10 cellular contexts compared by ENCODE assay signal in genomic region chr13:95267662-95268369, GRCh38. TPM values are rescaled to one million over a fixed set of nuclear protein-coding genes. Genes with fewer than 3 reads are reported as not detected.
A peak's percentile ranks its signal among the peaks of the same experiment; 100 is the strongest.
DNase-seq lines count a peak whose midpoint lies in the region; ATAC-seq and TF ChIP-seq lines count a peak whose summit lies in the region.
"Had no signal": no experiment of that assay in that cellular context is flagged by ENCODE, and none has a peak within 500 bp of the region (broad histone marks: within the 10 kb centered on the region; RNA-seq: fewer than 3 reads in every experiment).

No MANE protein-coding gene starts in this region.

- no peaks in the 10 kb centered on the region for H3K9me3 ChIP-seq in psoas muscle
- H3K9me3 ChIP-seq in CD8-positive, alpha-beta T cell (ENCODE audit: low read length), result no peaks in the 10 kb centered on the region

- DNase-seq in ELR (ENCODE audit: low read depth) (peak; percentile 92), OCI-M1 (lab: John Stamatoyannopoulos, UW) (peak; percentile 92), epithelial cell of proximal tubule (ENCODE audit: low read depth) (peak; percentile 94), psoas muscle (no peak), GM10248 (ENCODE audit: extremely low spot score) (no peak), foreskin melanocyte (no peak)
- no peak for DNase-seq in CD8-positive, alpha-beta T cell
- DNase-seq: activated CD4-positive, CD25-positive, alpha-beta regulatory T cell; NCI-H1930 had no signal

- intact Hi-C loops in psoas muscle (cut with DNase I), result no loop called here
- intact Hi-C loops in CD8-positive, alpha-beta T cell (cut with DNase I, micrococcal nuclease), result no loop called here

- H3K27ac Mint-ChIP-seq in CD8-positive, alpha-beta T cell, result no peak overlapping the region

- 54 to 80% (median 60%) methylated on average over 6 of the region's 6 CpGs for WGBS in psoas muscle, 3 donors

- peaks cover 30% of the 10 kb centered on the region for H3K36me3 Mint-ChIP-seq in CD8-positive, alpha-beta T cell

- H3K4me1 ChIP-seq in psoas muscle, result peaks cover 15% of the 10 kb centered on the region
- no peaks in the 10 kb centered on the region for H3K4me1 ChIP-seq in CD8-positive, alpha-beta T cell (ENCODE audit: insufficient read depth, low read length)

- TF ChIP-seq CTCF in epithelial cell of proximal tubule (conservative IDR thresholded peaks at IDR 0.05; ENCODE audit: low read depth, low read length) (no peak), psoas muscle (IDR thresholded peaks at IDR 0.05) (no peak), GM10248 (IDR thresholded peaks at IDR 0.05; ENCODE audit: control extremely low read depth, extremely low read depth, low read depth, missing control alignments) (no peak)
- TF ChIP-seq CTCF in CD8-positive, alpha-beta T cell (IDR thresholded peaks at IDR 0.05), result no peak

- POLR2A ChIA-PET in GM10248 (lab: Yijun Ruan, JAX), result no interaction called here
- POLR2A ChIA-PET in CD8-positive, alpha-beta T cell (lab: Charles Lee), result no interaction called here

- H3K27me3 Mint-ChIP-seq in CD8-positive, alpha-beta T cell (ENCODE audit: low read depth), result no peaks in the 10 kb centered on the region

- H3K4me3 ChIP-seq in epithelial cell of proximal tubule (ENCODE audit: low read depth, low read length) (peak overlapping the region; percentile 3), psoas muscle (no peak overlapping the region)
- no peak overlapping the region for H3K4me3 ChIP-seq in CD8-positive, alpha-beta T cell (ENCODE audit: low read depth, low read length)

- H3K9me3 Mint-ChIP-seq in CD8-positive, alpha-beta T cell, result peaks cover 10% of the 10 kb centered on the region

- H3K27ac ChIP-seq in psoas muscle, result peak overlapping the region; percentile 84
- H3K27ac ChIP-seq in CD8-positive, alpha-beta T cell (ENCODE audit: low read depth, low read length), result no peak overlapping the region

- CTCF ChIA-PET in GM10248 (lab: Yijun Ruan, JAX), result interaction anchor here (1.3 kb wide), 1 partner anchor 78 kb away, joined by 3 read pairs; no protein-coding TSS in a partner anchor
- CTCF ChIA-PET in CD8-positive, alpha-beta T cell (lab: Charles Lee), result interaction anchor here (0.9 kb wide), 1 partner anchor 23 kb away, joined by 3 read pairs; no protein-coding TSS in a partner anchor

- ATAC-seq in psoas muscle, result no peak
- no peak for ATAC-seq in CD8-positive, alpha-beta T cell
- ATAC-seq in GM21529 (IDR thresholded peaks at IDR 0.05; ENCODE audit: unreplicated experiment), result no peak

- H3K4me3 Mint-ChIP-seq in CD8-positive, alpha-beta T cell, result no peak overlapping the region

- no peaks in the 10 kb centered on the region for H3K27me3 ChIP-seq in psoas muscle (ENCODE audit: insufficient read depth in 3 of 3, low read length in 2 of 3)
- no peaks in the 10 kb centered on the region for H3K27me3 ChIP-seq in CD8-positive, alpha-beta T cell (ENCODE audit: insufficient read depth, low read length)

- H3K36me3 ChIP-seq in psoas muscle (ENCODE audit: insufficient read depth in 1 of 2, low read depth in 1 of 2), result peaks cover 0 to 9% of the 10 kb centered on the region in 2 donors
- H3K36me3 ChIP-seq in CD8-positive, alpha-beta T cell (ENCODE audit: insufficient read depth, low read length), result no peaks in the 10 kb centered on the region

- peaks cover 4% of the 10 kb centered on the region for H3K4me1 Mint-ChIP-seq in CD8-positive, alpha-beta T cell (ENCODE audit: low read depth)

RNA-seq across cellular contexts. Expression of gene ABCC4, which starts 33.4 kb away (rescaled TPM):
- total RNA-seq in epithelial cell of proximal tubule, result 33.4 and 40.7 TPM in 2 replicates
- total RNA-seq in psoas muscle, result 10 to 100 TPM in 1 of 4 donors, 1 to 10 TPM in 3; 4.3 to 25.2 (median 6.6) TPM
- polyA plus RNA-seq in psoas muscle, result 1 to 10 TPM; 2.3 to 6.1 (median 3.2) TPM
- 1 to 10 TPM; 3.3 to 3.4 TPM for total RNA-seq in CD8-positive, alpha-beta T cell

Comparison
In these comparisons a context has a peak if more than half of its experiments do, and no peak if none do; other contexts are left out.
1. DNase-seq: peak in ELR (single experiment), OCI-M1 (single experiment) and epithelial cell of proximal tubule (single experiment); none in psoas muscle (0 of 2), GM10248 (single experiment), foreskin melanocyte (single experiment) and CD8-positive, alpha-beta T cell (0 of 7).